1 cellular context compared by ENCODE assay signal in genomic region chr2:215435261-215435808, GRCh38.
A peak's percentile ranks its signal among the peaks of the same experiment; 100 is the strongest.
TF ChIP-seq lines count a peak whose summit lies in the region.

No MANE protein-coding gene starts in this region.

TF ChIP-seq in HepG2, 621 proteins besides CTCF, POLR2A, EP300 and RAD21 (continued from another document and continues in another):
- TF ChIP-seq ZNF407 (CRISPR knock-in tag; IDR thresholded peaks at IDR 0.05; ENCODE audit: not compliant biosample characterization) = no peak
- peak; percentile 42; the same call in 1 of the 2 replicates for TF ChIP-seq HOXA3 (CRISPR knock-in tag; IDR thresholded peaks at IDR 0.05)
- TF ChIP-seq ZBTB37 (CRISPR knock-in tag; IDR thresholded peaks at IDR 0.05) = no peak
- TF ChIP-seq ZNF788 (CRISPR knock-in tag; IDR thresholded peaks at IDR 0.05; ENCODE audit: borderline replicate concordance) = 0 out of 2 replicates have a peak, but pooled peaks have one; percentile 55
- no peak for TF ChIP-seq HNRNPH1 (optimal IDR thresholded peaks at IDR 0.05; ENCODE audit: low read depth, low read length)
- TF ChIP-seq ZNF251 (CRISPR knock-in tag; IDR thresholded peaks at IDR 0.05) = no peak; the same call in 1 of the 2 replicates
- peak; percentile 94; the same call in 1 of the 2 replicates for TF ChIP-seq ZNF737 (CRISPR knock-in tag; IDR thresholded peaks at IDR 0.05; ENCODE audit: borderline replicate concordance)
- TF ChIP-seq ZNF207 (IDR thresholded peaks at IDR 0.05; ENCODE audit: borderline replicate concordance) = no peak
- 0 out of 2 replicates have a peak, but pooled peaks have one; percentile 3 for TF ChIP-seq TEF (CRISPR knock-in tag; IDR thresholded peaks at IDR 0.05)
- no peak; the same call in 1 of the 2 replicates for TF ChIP-seq ZNF557 (CRISPR knock-in tag; IDR thresholded peaks at IDR 0.05)
- TF ChIP-seq TAF15 (IDR thresholded peaks at IDR 0.05; ENCODE audit: low read depth, low read length, poor library complexity, severe bottlenecking) = peak; percentile 96
- TF ChIP-seq AGO1 (IDR thresholded peaks at IDR 0.05; ENCODE audit: low read depth, low read length, poor library complexity, severe bottlenecking) = no peak
- 0 out of 2 replicates have a peak, but pooled peaks have one; percentile 72 for TF ChIP-seq ZNF484 (CRISPR knock-in tag; IDR thresholded peaks at IDR 0.05; ENCODE audit: borderline replicate concordance, low read depth)
- peak; percentile 98; the same call in 1 of the 2 replicates for TF ChIP-seq ZNF891 (CRISPR knock-in tag; IDR thresholded peaks at IDR 0.05)
- TF ChIP-seq KDM5B (CRISPR knock-in tag; IDR thresholded peaks at IDR 0.05; ENCODE audit: borderline replicate concordance) = no peak
- peak; percentile 67 for TF ChIP-seq MAX (IDR thresholded peaks at IDR 0.05)
- no peak for TF ChIP-seq MATR3 (CRISPR knock-in tag; IDR thresholded peaks at IDR 0.05)
- TF ChIP-seq KDM3A (CRISPR knock-in tag; IDR thresholded peaks at IDR 0.05; ENCODE audit: low read depth) = 0 out of 2 replicates have a peak, but pooled peaks have one; percentile 54
- no peak for TF ChIP-seq ZNF766 (CRISPR knock-in tag; IDR thresholded peaks at IDR 0.05; ENCODE audit: borderline replicate concordance)
- TF ChIP-seq MLLT10 (CRISPR knock-in tag; IDR thresholded peaks at IDR 0.05) = no peak
- no peak for TF ChIP-seq ARNT (IDR thresholded peaks at IDR 0.05)
- TF ChIP-seq ZNF777 (CRISPR knock-in tag; IDR thresholded peaks at IDR 0.05) = peak; percentile 41; the same call in 1 of the 2 replicates
- TF ChIP-seq RARA (CRISPR knock-in tag; IDR thresholded peaks at IDR 0.05) = no peak
- peak; percentile 99 for TF ChIP-seq U2AF1 (optimal IDR thresholded peaks at IDR 0.05; ENCODE audit: low read depth, low read length)
- TF ChIP-seq NR2F6 (IDR thresholded peaks at IDR 0.05) = no peak
- no peak; the same call in 1 of the 2 replicates for TF ChIP-seq NR2F6 (CRISPR knock-in tag; IDR thresholded peaks at IDR 0.05)
- TF ChIP-seq WIZ (CRISPR knock-in tag; IDR thresholded peaks at IDR 0.05) = peak; percentile 63; the same call in 1 of the 2 replicates
- TF ChIP-seq DMAP1 (CRISPR knock-in tag; IDR thresholded peaks at IDR 0.05) = no peak
- 0 out of 4 replicates have a peak, but pooled peaks have one; percentile 27 to 47 for TF ChIP-seq HMGXB4 (CRISPR knock-in tag; IDR thresholded peaks at IDR 0.05; ENCODE audit: borderline replicate concordance in 1 of 2, low read depth in 1 of 2)
- TF ChIP-seq ZNF75D (CRISPR knock-in tag; IDR thresholded peaks at IDR 0.05; ENCODE audit: borderline replicate concordance) = no peak
- TF ChIP-seq ZNF709 (CRISPR knock-in tag; IDR thresholded peaks at IDR 0.05) = peak; percentile 91
- TF ChIP-seq ZNF142 (CRISPR knock-in tag; IDR thresholded peaks at IDR 0.05) = no peak; the same call in 1 of the 2 replicates
- 0 out of 2 replicates have a peak, but pooled peaks have one; percentile 47 for TF ChIP-seq ZSCAN30 (CRISPR knock-in tag; IDR thresholded peaks at IDR 0.05)
- TF ChIP-seq TAF1 (CRISPR knock-in tag; IDR thresholded peaks at IDR 0.05) = peak; percentile 71; the same call in 1 of the 2 replicates
- no peak for TF ChIP-seq MTF2 (CRISPR knock-in tag; IDR thresholded peaks at IDR 0.05; ENCODE audit: borderline replicate concordance)
- TF ChIP-seq ZNF619 (CRISPR knock-in tag; IDR thresholded peaks at IDR 0.05) = no peak
- TF ChIP-seq ZNF678 (CRISPR knock-in tag; IDR thresholded peaks at IDR 0.05) = no peak
- no peak for TF ChIP-seq ARNT2 (CRISPR knock-in tag; IDR thresholded peaks at IDR 0.05; ENCODE audit: low read depth)
- 0 out of 2 replicates have a peak, but pooled peaks have one; percentile 28 for TF ChIP-seq IRF2 (CRISPR knock-in tag; IDR thresholded peaks at IDR 0.05)
- no peak for TF ChIP-seq REST (IDR thresholded peaks at IDR 0.05; ENCODE audit: borderline replicate concordance in 1 of 2, low read depth in 1 of 2, low read length in 2 of 2)
